24 cellular contexts compared by ENCODE assay signal in the genomic region with DNA sequence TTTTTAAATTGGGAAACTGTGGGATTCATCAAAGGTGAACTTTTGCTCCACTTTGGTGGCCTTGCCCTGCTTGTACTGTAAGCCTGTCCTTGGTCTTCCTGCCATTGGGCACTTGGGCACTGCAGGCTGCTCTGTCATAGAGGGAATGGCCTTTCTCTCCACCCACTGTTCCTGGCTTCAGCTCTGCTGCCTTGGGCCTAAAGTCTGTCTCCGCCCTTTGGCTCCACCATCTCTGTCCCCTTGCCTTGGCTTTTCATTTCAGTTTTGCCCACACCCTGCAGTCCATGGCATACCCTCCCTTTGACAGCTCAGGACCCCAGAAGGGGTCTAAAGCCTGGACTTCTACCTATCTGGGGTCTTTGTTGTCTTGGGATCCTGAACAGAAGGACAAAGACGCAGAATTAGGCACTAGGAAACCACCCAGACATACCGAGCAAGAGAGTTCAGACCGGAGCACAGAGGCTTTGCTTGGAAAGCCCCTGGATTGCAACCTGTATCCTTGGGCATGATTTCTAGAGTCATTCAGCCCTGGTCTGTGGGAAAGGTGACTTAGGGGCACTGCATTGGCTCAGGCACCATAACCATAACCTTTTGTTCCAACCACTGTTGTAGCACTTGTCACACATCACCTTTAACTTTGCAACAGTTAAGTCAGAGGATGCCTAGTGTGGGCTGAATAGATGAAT. TPM values are rescaled to one million over a fixed set of nuclear protein-coding genes. Genes with fewer than 3 reads are reported as not detected.
"Had no signal": no experiment of that assay in that cellular context is flagged by ENCODE, and none has a peak within 500 bp of the region (broad histone marks: within the 10 kb centered on the region; RNA-seq: fewer than 3 reads in every experiment).

No MANE protein-coding gene starts in this region.

- H3K4me3 Mint-ChIP-seq: activated B cell treated with CpG ODN at 0.5 μM for 24 hours; activated CD4-positive, alpha-beta memory T cell treated with anti-CD3 and anti-CD28 coated beads, Interleukin-2, amount 10 ng/mL, durations not matched to agents 7 days and 5 days; naive thymus-derived CD8-positive, alpha-beta T cell had no signal

- H3K9me3 Mint-ChIP-seq: activated B cell treated with CpG ODN at 0.5 μM for 24 hours; activated CD4-positive, alpha-beta memory T cell treated with anti-CD3 and anti-CD28 coated beads, Interleukin-2, amount 10 ng/mL, durations not matched to agents 7 days and 5 days had no signal

- H3K27ac ChIP-seq: body of pancreas, esophagus squamous epithelium, neutrophil, stomach, upper lobe of left lung had no signal

- H3K36me3 ChIP-seq: esophagus squamous epithelium, neutrophil, stomach, upper lobe of left lung had no signal

- ATAC-seq: activated naive CD4-positive, alpha-beta T cell treated with anti-CD3 and anti-CD28 coated beads, Interleukin-2, amount 50 U/mL, for 72 hours; body of pancreas; naive thymus-derived CD8-positive, alpha-beta T cell; SK-N-SH treated with all-trans-retinoic acid at 6 μM for 48 hours had no signal

- H3K9me3 ChIP-seq: body of pancreas, esophagus squamous epithelium, neutrophil, stomach, upper lobe of left lung had no signal

- H3K4me3 ChIP-seq: body of pancreas, esophagus squamous epithelium, stomach, upper lobe of left lung had no signal

- DNase-seq: activated B cell treated with CpG ODN at 0.5 μM for 24 hours; activated CD4-positive, alpha-beta memory T cell treated with anti-CD3 and anti-CD28 coated beads, Interleukin-2, amount 10 ng/mL, durations not matched to agents 7 days and 5 days; activated CD4-positive, alpha-beta T cell treated with anti-CD3 and anti-CD28 coated beads for 4 hours; activated CD8-positive, alpha-beta memory T cell treated with anti-CD3 and anti-CD28 coated beads, Interleukin-2, amount 50 U/mL, for 4 hours; activated effector memory CD4-positive, alpha-beta T cell treated with anti-CD3 and anti-CD28 coated beads, Interleukin-2, amount 50 U/mL, for 16 hours; activated T-cell treated with anti-CD3 and anti-CD28 coated beads, Interleukin-2, amount 50 U/mL, for 48 hours; amniotic stem cell; body of pancreas; caudate nucleus; esophagus squamous epithelium; mesendoderm; naive thymus-derived CD8-positive, alpha-beta T cell; posterior cingulate gyrus; retina; stimulated activated CD4-positive, alpha-beta T cell treated with anti-CD3 and anti-CD28 coated beads, Interleukin-12 subunit alpha, Interleukin-12 subunit beta, amount 100 ng/mL, for 4 hours; stimulated activated CD4-positive, alpha-beta T cell treated with anti-CD3 and anti-CD28 coated beads, Interleukin-1b, Interleukin-23, amount 100 ng/mL, for 48 hours; stimulated activated CD8-positive, alpha-beta memory T cell treated with anti-CD3 and anti-CD28 coated beads, Interleukin-4, amount 100 ng/mL, for 48 hours; stomach; T-helper 1 cell; T-helper 9 cell had no signal

- H3K27ac Mint-ChIP-seq: activated B cell treated with CpG ODN at 0.5 μM for 24 hours; activated CD4-positive, alpha-beta memory T cell treated with anti-CD3 and anti-CD28 coated beads, Interleukin-2, amount 10 ng/mL, durations not matched to agents 7 days and 5 days; activated naive CD4-positive, alpha-beta T cell treated with anti-CD3 and anti-CD28 coated beads, Interleukin-2, amount 50 U/mL, for 72 hours; naive thymus-derived CD8-positive, alpha-beta T cell had no signal

- H3K27me3 ChIP-seq: body of pancreas had no signal

RNA-seq across cellular contexts. Expression of gene ARHGAP22, which starts 5.2 kb away (rescaled TPM):
- total RNA-seq: activated naive CD4-positive, alpha-beta T cell treated with anti-CD3 and anti-CD28 coated beads, Interleukin-2, amount 50 U/mL, for 72 hours had no signal
